Comparison of ENCODE assay signal across 12 cellular contexts in genomic region chr11:86360775-86361395, GRCh38. TPM values are rescaled to one million over a fixed set of nuclear protein-coding genes. Genes with fewer than 3 reads are reported as not detected.
A peak's percentile ranks its signal among the peaks of the same experiment; 100 is the strongest.
DNase-seq lines count a peak whose midpoint lies in the region; ATAC-seq and TF ChIP-seq lines count a peak whose summit lies in the region.
"Had no signal": no experiment of that assay in that cellular context is flagged by ENCODE, and none has a peak within 500 bp of the region (broad histone marks: within the 10 kb centered on the region; RNA-seq: fewer than 3 reads in every experiment).

No MANE protein-coding gene starts in this region.

- H3K27ac ChIP-seq in 22Rv1 (no peak overlapping the region), GM23248 (no peak overlapping the region), foreskin keratinocyte (no peak overlapping the region), Karpas-422 (ENCODE audit: low read length) (no peak overlapping the region), suprapubic skin (no peak overlapping the region), tibial nerve (no peak overlapping the region)

- H4K20me1 ChIP-seq in GM23248 (ENCODE audit: insufficient read depth) (no peaks in the 10 kb centered on the region), Karpas-422 (ENCODE audit: insufficient read depth, low read depth, low read length) (no peaks in the 10 kb centered on the region)

- TF ChIP-seq CTCF in 22Rv1 (IDR thresholded peaks at IDR 0.05) (peak; percentile 43), foreskin keratinocyte (conservative IDR thresholded peaks at IDR 0.05) (peak; percentile 75), suprapubic skin (IDR thresholded peaks at IDR 0.05) (no peak), tibial nerve (IDR thresholded peaks at IDR 0.05) (no peak)

- H2AFZ ChIP-seq in GM23248 (no peak overlapping the region), Karpas-422 (ENCODE audit: low read length) (no peak overlapping the region)

- no peaks in the 10 kb centered on the region for H3K9me2 ChIP-seq in GM23248 (ENCODE audit: insufficient read depth)
- H3K9me2 ChIP-seq in Karpas-422 (replicated peaks; ENCODE audit: insufficient read depth, low read length) = no peaks in the 10 kb centered on the region

- no peaks in the 10 kb centered on the region for H3K27me3 ChIP-seq in GM23248 (replicated peaks; ENCODE audit: insufficient read depth)
- no peaks in the 10 kb centered on the region for H3K27me3 ChIP-seq in foreskin keratinocyte
- peaks cover 4% of the 10 kb centered on the region for H3K27me3 ChIP-seq in Karpas-422 (ENCODE audit: low read length)
- no peaks in the 10 kb centered on the region for H3K27me3 ChIP-seq in suprapubic skin
- H3K27me3 ChIP-seq in tibial nerve = no peaks in the 10 kb centered on the region

- peaks cover 9% of the 10 kb centered on the region for H3K4me1 ChIP-seq in GM23248 (ENCODE audit: insufficient read depth)
- H3K4me1 ChIP-seq in foreskin keratinocyte = no peaks in the 10 kb centered on the region
- no peaks in the 10 kb centered on the region for H3K4me1 ChIP-seq in Karpas-422 (ENCODE audit: low read length)
- no peaks in the 10 kb centered on the region for H3K4me1 ChIP-seq in suprapubic skin
- H3K4me1 ChIP-seq in tibial nerve = no peaks in the 10 kb centered on the region

- ATAC-seq in foreskin keratinocyte (peak; percentile 51), GM19328 (IDR thresholded peaks at IDR 0.05; ENCODE audit: unreplicated experiment) (no peak)
- ATAC-seq: activated T-cell treated with anti-CD3 and anti-CD28 coated beads, Interleukin-2, amount 50 U/mL, for 72 hours had no signal

- peak; percentile 69 for DNase-seq in GM23248
- peak; percentile 47 for DNase-seq in SK-MEL-5 (ENCODE audit: low read depth, low spot score)
- DNase-seq in foreskin keratinocyte = peak; percentile 11 to 36
- no peak for DNase-seq in Karpas-422
- DNase-seq in suprapubic skin (ENCODE audit: low spot score in 2 of 2) = no peak
- DNase-seq in tibial nerve (ENCODE audit: low spot score in 2 of 2) = no peak
- DNase-seq: activated T-cell treated with anti-CD3 and anti-CD28 coated beads, Interleukin-2, amount 50 U/mL, for 72 hours; COR-L47; retina; Right ventricle myocardium superior had no signal

- H3K4me2 ChIP-seq in GM23248 (ENCODE audit: unreplicated experiment) = no peak overlapping the region
- no peak overlapping the region for H3K4me2 ChIP-seq in Karpas-422 (ENCODE audit: low read depth, low read length, poor library complexity, severe bottlenecking)

- in situ Hi-C loops in GM23248 (cut with MboI) = no loop called here
- in situ Hi-C loops in SK-MEL-5 (cut with HindIII; ENCODE audit: low pct_unique_long_range_greater_than_20kb, low sequenced_read_pairs) = no loop called here

- WGBS in GM23248 (ENCODE audit: low coverage in 1 of 2, low lambda C conversion rate in 2 of 2, missing lambda C conversion rate in 2 of 2), 2 experiments = 25% methylated on average over 2 of the region's 2 CpGs
- 70% methylated on average over 2 of the region's 2 CpGs for WGBS in suprapubic skin
- WGBS in tibial nerve, 2 donors = 51 to 55% methylated on average over 2 of the region's 2 CpGs

- H3K36me3 ChIP-seq in GM23248 (ENCODE audit: low read depth) (no peaks in the 10 kb centered on the region), Karpas-422 (ENCODE audit: insufficient read depth, low read length) (no peaks in the 10 kb centered on the region), suprapubic skin (no peaks in the 10 kb centered on the region), tibial nerve (no peaks in the 10 kb centered on the region)

- H3K9ac ChIP-seq in GM23248 (no peak overlapping the region), Karpas-422 (ENCODE audit: low read length) (no peak overlapping the region)

- H3F3A ChIP-seq in GM23248 (ENCODE audit: insufficient read depth) = no peaks in the 10 kb centered on the region

- no peak for TF ChIP-seq EP300 in suprapubic skin (IDR thresholded peaks at IDR 0.05)
- no peak for TF ChIP-seq EP300 in tibial nerve (IDR thresholded peaks at IDR 0.05)

- H3K9me3 ChIP-seq in GM23248 (ENCODE audit: low read depth) (no peaks in the 10 kb centered on the region), Karpas-422 (ENCODE audit: low read length) (no peaks in the 10 kb centered on the region), suprapubic skin (no peaks in the 10 kb centered on the region), tibial nerve (peaks cover 0 to 5% (median 1%) of the 10 kb centered on the region in 4 donors)

- H3K4me3 ChIP-seq in GM23248 (no peak overlapping the region), Karpas-422 (ENCODE audit: low read length) (no peak overlapping the region), suprapubic skin (no peak overlapping the region), tibial nerve (no peak overlapping the region)

- H3K79me2 ChIP-seq in GM23248 (ENCODE audit: insufficient read depth) = no peaks in the 10 kb centered on the region
- H3K79me2 ChIP-seq in Karpas-422 (ENCODE audit: low read length) = no peaks in the 10 kb centered on the region

- TF ChIP-seq POLR2A in suprapubic skin (IDR thresholded peaks at IDR 0.05) (no peak), tibial nerve (IDR thresholded peaks at IDR 0.05) (no peak)

RNA-seq across cellular contexts. Expression of gene CCDC81, which starts 13.8 kb away (rescaled TPM):
- total RNA-seq in GM23248 (2014; rRNA removed; shearing (Covaris generic)) = under 0.01 and 0.13 TPM in 2 replicates
- polyA plus RNA-seq in GM23248 (2016; fragmentation: Nextera tagmentation; extraction: Ambion mirVana) = 0.49 TPM in 1 of 2 replicates, not detected in the other
- not detected in 2 replicates for total RNA-seq in SK-MEL-5 (2014; rRNA removed; shearing (Covaris generic))
- polyA plus RNA-seq in SK-MEL-5 (2015; cell fraction: cytosol; rRNA removed) = not detected in 2 replicates
- 1.4 TPM in 1 of 2 replicates, not detected in the other for polyA plus RNA-seq in SK-MEL-5 (2015; cell fraction: nucleus; rRNA removed)
- total RNA-seq in foreskin keratinocyte = 0.14 and 0.17 TPM in 2 replicates
- polyA plus RNA-seq in foreskin keratinocyte = 0.16 and 0.19 TPM in 2 replicates
- total RNA-seq in Karpas-422 (2014; rRNA removed; shearing (Covaris generic); ENCODE audit: low replicate concordance) = 1.2 and 1.6 TPM in 2 replicates
- total RNA-seq in suprapubic skin = 1 to 10 TPM in 2 of 4 donors, not detected in 2; 1.1 to 1.8 TPM
- 1 to 10 TPM in 2 of 4 donors, under 1 TPM in 2; 0.78 to 3.3 (median 1.3) TPM for total RNA-seq in tibial nerve

RNA-seq across cellular contexts. Expression of gene HIKESHI, which starts 58.8 kb away (rescaled TPM):
- total RNA-seq in GM23248 (2014; rRNA removed; shearing (Covaris generic)) = 39.7 and 49.4 TPM in 2 replicates
- 88.6 and 90.0 TPM in 2 replicates for polyA plus RNA-seq in GM23248 (2016; fragmentation: Nextera tagmentation; extraction: Ambion mirVana)
- 31.5 and 36.6 TPM in 2 replicates for total RNA-seq in SK-MEL-5 (2014; rRNA removed; shearing (Covaris generic))
- polyA plus RNA-seq in SK-MEL-5 (2015; cell fraction: cytosol; rRNA removed) = 24.6 and 25.3 TPM in 2 replicates
- 31.1 and 33.6 TPM in 2 replicates for polyA plus RNA-seq in SK-MEL-5 (2015; cell fraction: nucleus; rRNA removed)
- total RNA-seq in foreskin keratinocyte = 54.4 and 55.9 TPM in 2 replicates
- 66.5 and 75.4 TPM in 2 replicates for polyA plus RNA-seq in foreskin keratinocyte
- 73.4 and 172 TPM in 2 replicates for total RNA-seq in Karpas-422 (2014; rRNA removed; shearing (Covaris generic); ENCODE audit: low replicate concordance)
- total RNA-seq in suprapubic skin = 10 to 100 TPM; 20.7 to 34.4 (median 29.3) TPM
- 10 to 100 TPM; 31.2 to 40.6 (median 33.4) TPM for total RNA-seq in tibial nerve

Comparison
In these comparisons a context has a peak if more than half of its experiments do, and no peak if none do; other contexts are left out.
1. CTCF ChIP-seq: peak in 22Rv1 (single experiment) and foreskin keratinocyte (single experiment); none in suprapubic skin (0 of 2) and tibial nerve (0 of 5).
2. DNase-seq: peak in GM23248 (single experiment), SK-MEL-5 (single experiment) and foreskin keratinocyte (2 of 2); none in Karpas-422 (single experiment), suprapubic skin (0 of 2) and tibial nerve (0 of 2).